In the genomic region with DNA sequence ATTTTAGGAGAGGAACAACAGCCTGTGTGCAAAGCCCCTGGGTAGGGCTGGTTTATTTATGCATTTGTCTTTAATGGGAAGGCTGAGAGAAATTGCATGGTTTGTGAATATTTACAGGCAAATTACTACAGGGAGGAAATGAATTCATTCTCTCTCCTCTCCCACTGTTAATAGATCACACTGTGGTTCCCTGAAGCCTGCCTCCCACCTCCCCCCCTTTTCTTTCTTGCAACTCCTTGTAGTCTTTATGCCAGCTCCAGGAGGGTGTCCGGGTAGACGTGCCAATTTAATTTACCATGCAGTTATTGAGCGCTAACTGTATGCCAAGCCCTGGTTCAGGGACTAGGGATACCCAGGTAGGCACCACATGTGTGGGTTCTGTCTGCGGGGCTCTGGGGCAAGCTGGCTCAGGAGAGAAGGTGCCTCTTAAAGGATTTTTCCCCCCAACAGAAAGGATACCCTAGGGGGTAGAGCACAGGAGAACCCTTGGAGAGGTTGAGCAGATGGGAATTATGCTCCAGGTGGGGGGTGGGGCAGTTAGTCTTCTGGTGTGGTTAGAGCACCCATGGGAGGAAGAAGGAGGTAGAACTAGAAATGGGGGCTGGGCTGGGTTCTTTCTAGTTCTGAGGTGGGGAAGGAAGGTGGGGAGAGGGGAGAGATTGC, we compare ENCODE assay signal across 27 cellular contexts. TPM values are rescaled to one million over a fixed set of nuclear protein-coding genes. Genes with fewer than 3 reads are reported as not detected.
A peak's percentile ranks its signal among the peaks of the same experiment; 100 is the strongest.
DNase-seq lines count a peak whose midpoint lies in the region; ATAC-seq and TF ChIP-seq lines count a peak whose summit lies in the region.
"Had no signal": no experiment of that assay in that cellular context is flagged by ENCODE, and none has a peak within 500 bp of the region (broad histone marks: within the 10 kb centered on the region; RNA-seq: fewer than 3 reads in every experiment).

No MANE protein-coding gene starts in this region.

- TF ChIP-seq POLR2A in gastroesophageal sphincter (IDR thresholded peaks at IDR 0.05) (no peak), stomach (IDR thresholded peaks at IDR 0.05) (no peak)

- DNase-seq in activated T-cell treated with anti-CD3 and anti-CD28 coated beads, Interleukin-2, amount 50 U/mL, for 24 hours: peak; percentile 18
- no peak for DNase-seq in activated T-cell treated with anti-CD3 and anti-CD28 coated beads, Interleukin-2, amount 50 U/mL, for 72 hours
- DNase-seq in NT2/D1 (ENCODE audit: low read depth, low spot score): no peak
- DNase-seq in stomach: peak; percentile 4
- DNase-seq in hepatic stellate cell (ENCODE audit: low spot score): no peak
- DNase-seq: 8988T; activated CD4-positive, alpha-beta T cell treated with anti-CD3 and anti-CD28 coated beads for 1 hour; activated CD8-positive, alpha-beta memory T cell treated with anti-CD3 and anti-CD28 coated beads for 24 hours; activated T-cell treated with anti-CD3 and anti-CD28 coated beads, Interleukin-2, amount 50 U/mL, for 1 hour; AML-193; brain microvascular endothelial cell; DMS53; effector CD8-positive, alpha-beta T cell; esophagus squamous epithelium; gastrocnemius medialis; GM23248; NCI-H1436; NCI-H2107; NCI-H510A; small intestine; stimulated activated CD4-positive, alpha-beta T cell treated with anti-CD3 and anti-CD28 coated beads, Interleukin-2, amount 100 ng/mL, for 24 hours had no signal

- H3K36me3 Mint-ChIP-seq in activated T-cell treated with anti-CD3 and anti-CD28 coated beads, Interleukin-2, amount 50 U/mL, for 24 hours (ENCODE audit: low read depth): no peaks in the 10 kb centered on the region
- no peaks in the 10 kb centered on the region for H3K36me3 Mint-ChIP-seq in activated T-cell treated with anti-CD3 and anti-CD28 coated beads, Interleukin-2, amount 50 U/mL, for 72 hours (ENCODE audit: insufficient read depth in 2 of 2)

- H3K27ac ChIP-seq in gastroesophageal sphincter (peak overlapping the region in 3 of 4 donors; percentile 67 to 83 (median 81)), stomach (no peak overlapping the region)
- H3K27ac ChIP-seq: brain microvascular endothelial cell, gastrocnemius medialis, GM23248, SJSA1 had no signal

- 31 to 33% methylated on average over 2 to 3 of the region's 4 CpGs for WGBS in gastroesophageal sphincter (ENCODE audit: low coverage in 1 of 2), 2 donors
- 73 to 90% (median 88%) methylated on average over 4 of the region's 4 CpGs for WGBS in stomach, 5 donors

- H3K27me3 ChIP-seq in NT2/D1 (ENCODE audit: insufficient read depth, insufficient read length) (no peaks in the 10 kb centered on the region), gastroesophageal sphincter (no peaks in the 10 kb centered on the region), stomach (no peaks in the 10 kb centered on the region)
- H3K27me3 ChIP-seq: esophagus squamous epithelium, gastrocnemius medialis had no signal

- H3K9me3 Mint-ChIP-seq in activated T-cell treated with anti-CD3 and anti-CD28 coated beads, Interleukin-2, amount 50 U/mL, for 24 hours: no peaks in the 10 kb centered on the region
- no peaks in the 10 kb centered on the region for H3K9me3 Mint-ChIP-seq in activated T-cell treated with anti-CD3 and anti-CD28 coated beads, Interleukin-2, amount 50 U/mL, for 72 hours

- peak overlapping the region; percentile 21 for H3K9ac ChIP-seq in NT2/D1 (ENCODE audit: insufficient read length, low read depth)
- H3K9ac ChIP-seq: GM23248 had no signal

- H3K9me3 ChIP-seq in NT2/D1 (ENCODE audit: insufficient read depth, low read length): no peaks in the 10 kb centered on the region
- H3K9me3 ChIP-seq in gastroesophageal sphincter: no peaks in the 10 kb centered on the region
- H3K9me3 ChIP-seq in stomach: no peaks in the 10 kb centered on the region
- H3K9me3 ChIP-seq: esophagus squamous epithelium, gastrocnemius medialis, SJSA1 had no signal

- no peak overlapping the region for H3K27ac Mint-ChIP-seq in activated T-cell treated with anti-CD3 and anti-CD28 coated beads, Interleukin-2, amount 50 U/mL, for 24 hours
- no peak overlapping the region for H3K27ac Mint-ChIP-seq in activated T-cell treated with anti-CD3 and anti-CD28 coated beads, Interleukin-2, amount 50 U/mL, for 72 hours

- H3K4me3 Mint-ChIP-seq in activated T-cell treated with anti-CD3 and anti-CD28 coated beads, Interleukin-2, amount 50 U/mL, for 24 hours: no peak overlapping the region
- no peak overlapping the region for H3K4me3 Mint-ChIP-seq in activated T-cell treated with anti-CD3 and anti-CD28 coated beads, Interleukin-2, amount 50 U/mL, for 72 hours

- intact Hi-C loops in stomach (cut with DNase I; ENCODE audit: low total_unique reads): no loop called here

- no peak for ATAC-seq in activated T-cell treated with anti-CD3 and anti-CD28 coated beads, Interleukin-2, amount 50 U/mL, for 72 hours (replicated peaks in 1 of 2)
- ATAC-seq in gastroesophageal sphincter: no peak
- no peak for ATAC-seq in HG03108 (IDR thresholded peaks at IDR 0.05; ENCODE audit: unreplicated experiment)
- no peak for ATAC-seq in GM21723 (IDR thresholded peaks at IDR 0.05; ENCODE audit: unreplicated experiment)
- ATAC-seq: gastrocnemius medialis had no signal

- TF ChIP-seq EP300 in gastroesophageal sphincter (IDR thresholded peaks at IDR 0.05): no peak
- TF ChIP-seq EP300 in stomach (IDR thresholded peaks at IDR 0.05): no peak

- H3K4me3 ChIP-seq in NT2/D1 (ENCODE audit: insufficient read length, low read depth) (no peak overlapping the region), gastroesophageal sphincter (no peak overlapping the region), stomach (no peak overlapping the region)
- H3K4me3 ChIP-seq: esophagus squamous epithelium, gastrocnemius medialis, GM23248, SJSA1 had no signal

- peaks cover 29% of the 10 kb centered on the region for H3K36me3 ChIP-seq in NT2/D1 (ENCODE audit: insufficient read depth, insufficient read length, low read length)
- H3K36me3 ChIP-seq in gastroesophageal sphincter: no peaks in the 10 kb centered on the region
- H3K36me3 ChIP-seq in stomach: no peaks in the 10 kb centered on the region
- H3K36me3 ChIP-seq: brain microvascular endothelial cell, esophagus squamous epithelium, gastrocnemius medialis, SJSA1 had no signal

- peaks cover 12% of the 10 kb centered on the region for H3K4me1 Mint-ChIP-seq in activated T-cell treated with anti-CD3 and anti-CD28 coated beads, Interleukin-2, amount 50 U/mL, for 24 hours (ENCODE audit: low read depth)
- H3K4me1 Mint-ChIP-seq in activated T-cell treated with anti-CD3 and anti-CD28 coated beads, Interleukin-2, amount 50 U/mL, for 72 hours (ENCODE audit: low read depth): peaks cover 10% of the 10 kb centered on the region

- no peaks in the 10 kb centered on the region for H3K27me3 Mint-ChIP-seq in activated T-cell treated with anti-CD3 and anti-CD28 coated beads, Interleukin-2, amount 50 U/mL, for 24 hours
- H3K27me3 Mint-ChIP-seq in activated T-cell treated with anti-CD3 and anti-CD28 coated beads, Interleukin-2, amount 50 U/mL, for 72 hours (ENCODE audit: low read depth): no peaks in the 10 kb centered on the region

- TF ChIP-seq CTCF in gastroesophageal sphincter (IDR thresholded peaks at IDR 0.05) (no peak), stomach (IDR thresholded peaks at IDR 0.05) (no peak)

- peaks cover 25% of the 10 kb centered on the region for H3K4me1 ChIP-seq in NT2/D1 (ENCODE audit: insufficient read depth, insufficient read length)
- H3K4me1 ChIP-seq in gastroesophageal sphincter: peaks cover 14 to 91% (median 25%) of the 10 kb centered on the region in 3 donors
- peaks cover 9 to 54% (median 16%) of the 10 kb centered on the region in 4 donors for H3K4me1 ChIP-seq in stomach

RNA-seq across cellular contexts. Expression of gene TSPAN18, which starts 50.9 kb away (rescaled TPM):
- 1 to 10 TPM; 1.3 to 1.8 TPM for total RNA-seq in activated T-cell treated with anti-CD3 and anti-CD28 coated beads, Interleukin-2, amount 50 U/mL, for 72 hours
- total RNA-seq in gastroesophageal sphincter: 10 to 100 TPM; 31.1 to 74.6 (median 34.7) TPM
- total RNA-seq in stomach: 10 to 100 TPM in 4 of 5 donors, 1 to 10 TPM in 1; 9.1 to 60.3 (median 25.9) TPM
- polyA plus RNA-seq in stomach: 1 to 10 TPM; 2.1 to 6.6 (median 2.3) TPM
- total RNA-seq: HT-29 had no signal
- polyA plus RNA-seq: keratinocyte had no signal

Comparison
In these comparisons a context has a peak if more than half of its experiments do, and no peak if none do; other contexts are left out.
1. DNase-seq: peak in activated T-cell treated with anti-CD3 and anti-CD28 coated beads, Interleukin-2, amount 50 U/mL, for 24 hours (single experiment) and stomach (single experiment); none in activated T-cell treated with anti-CD3 and anti-CD28 coated beads, Interleukin-2, amount 50 U/mL, for 72 hours (0 of 2), NT2/D1 (single experiment) and hepatic stellate cell (single experiment).
2. H3K27ac ChIP-seq: peak in gastroesophageal sphincter (3 of 4); none in stomach (0 of 5).